9 cellular contexts compared by ENCODE assay signal in genomic region chr4:77072195-77072753, GRCh38. TPM values are rescaled to one million over a fixed set of nuclear protein-coding genes. Genes with fewer than 3 reads are reported as not detected.
DNase-seq lines count a peak whose midpoint lies in the region; ATAC-seq and TF ChIP-seq lines count a peak whose summit lies in the region.
"Had no signal": no experiment of that assay in that cellular context is flagged by ENCODE, and none has a peak within 500 bp of the region (broad histone marks: within the 10 kb centered on the region; RNA-seq: fewer than 3 reads in every experiment).

No MANE protein-coding gene starts in this region.

- CTCF ChIA-PET in activated CD4-positive, alpha-beta T cell treated with anti-CD3 and anti-CD28 coated beads, Interleukin-2, amount 10 ng/mL, durations not matched to agents 7 days and 5 days (lab: Charles Lee), result interaction anchor here (1.0 to 1.7 kb wide), 2 partner anchors 10 to 43 kb away, joined by 4 read pairs; no protein-coding TSS in a partner anchor

- no peak overlapping the region for H3K27ac Mint-ChIP-seq in activated CD4-positive, alpha-beta T cell treated with anti-CD3 and anti-CD28 coated beads, Interleukin-2, amount 10 ng/mL, durations not matched to agents 7 days and 5 days

- H3K27me3 ChIP-seq in tibial artery, result no peaks in the 10 kb centered on the region

- H3K27ac ChIP-seq in tibial artery, result peak overlapping the region in 1 of 2 donors; percentile 96

- no peaks in the 10 kb centered on the region for H3K9me3 Mint-ChIP-seq in activated CD4-positive, alpha-beta T cell treated with anti-CD3 and anti-CD28 coated beads, Interleukin-2, amount 10 ng/mL, durations not matched to agents 7 days and 5 days

- no peaks in the 10 kb centered on the region for H3K27me3 Mint-ChIP-seq in activated CD4-positive, alpha-beta T cell treated with anti-CD3 and anti-CD28 coated beads, Interleukin-2, amount 10 ng/mL, durations not matched to agents 7 days and 5 days

- no peak overlapping the region for H3K4me3 Mint-ChIP-seq in activated CD4-positive, alpha-beta T cell treated with anti-CD3 and anti-CD28 coated beads, Interleukin-2, amount 10 ng/mL, durations not matched to agents 7 days and 5 days

- peaks cover 0 to 57% (median 16%) of the 10 kb centered on the region in 4 donors for H3K4me1 ChIP-seq in tibial artery

- peaks cover 19% of the 10 kb centered on the region for H3K36me3 Mint-ChIP-seq in activated CD4-positive, alpha-beta T cell treated with anti-CD3 and anti-CD28 coated beads, Interleukin-2, amount 10 ng/mL, durations not matched to agents 7 days and 5 days (ENCODE audit: low read depth)

- H3K4me1 Mint-ChIP-seq in activated CD4-positive, alpha-beta T cell treated with anti-CD3 and anti-CD28 coated beads, Interleukin-2, amount 10 ng/mL, durations not matched to agents 7 days and 5 days, result peaks cover 35% of the 10 kb centered on the region

- no peaks in the 10 kb centered on the region for H3K36me3 ChIP-seq in tibial artery

- no peaks in the 10 kb centered on the region for H3K9me3 ChIP-seq in tibial artery

- POLR2A ChIA-PET in activated CD4-positive, alpha-beta T cell treated with anti-CD3 and anti-CD28 coated beads, Interleukin-2, amount 10 ng/mL, durations not matched to agents 7 days and 5 days (lab: Charles Lee), result no interaction called here

- ATAC-seq in GM21717 (IDR thresholded peaks at IDR 0.05; ENCODE audit: unreplicated experiment), result no peak

- peak; percentile 22 for DNase-seq in stimulated activated CD4-positive, alpha-beta T cell treated with anti-CD3 and anti-CD28 coated beads, Interleukin-15, amount 100 ng/mL, for 24 hours
- DNase-seq in stimulated activated CD4-positive, alpha-beta T cell treated with anti-CD3 and anti-CD28 coated beads, Interleukin-4, amount 100 ng/mL, for 1 hour, result no peak
- DNase-seq in activated CD4-positive, alpha-beta T cell treated with anti-CD3 and anti-CD28 coated beads, Interleukin-2, amount 10 ng/mL, durations not matched to agents 7 days and 5 days, result peak; percentile 15
- DNase-seq in globus pallidus (ENCODE audit: low spot score), result peak; percentile 6
- no peak for DNase-seq in tibial artery
- no peak for DNase-seq in NCI-H2196 (lab: John Stamatoyannopoulos, UW; ENCODE audit: unreplicated experiment)
- DNase-seq in mucosa of gallbladder (ENCODE audit: low spot score), result no peak
- DNase-seq: aorta had no signal

- no peak for TF ChIP-seq CTCF in tibial artery (IDR thresholded peaks at IDR 0.05)

- intact Hi-C loops in tibial artery (cut with DNase I; ENCODE audit: low total_unique reads), result loop anchor here (10.0 kb wide), 1 partner anchor 317 kb away; no protein-coding TSS in a partner anchor

- peak overlapping the region; percentile 77 to 100 for H3K4me3 ChIP-seq in tibial artery

RNA-seq across cellular contexts. Expression of gene CCNI, which starts 3.5 kb away (rescaled TPM):
- 100 to 1,000 TPM; 210 to 244 TPM for total RNA-seq in activated CD4-positive, alpha-beta T cell treated with anti-CD3 and anti-CD28 coated beads, Interleukin-2, amount 10 ng/mL, durations not matched to agents 7 days and 5 days
- 396 TPM for total RNA-seq in mucosa of gallbladder

Comparison
In these comparisons a context has a peak if more than half of its experiments do, and no peak if none do; other contexts are left out.
1. DNase-seq: peak in stimulated activated CD4-positive, alpha-beta T cell treated with anti-CD3 and anti-CD28 coated beads, Interleukin-15, amount 100 ng/mL, for 24 hours (single experiment), activated CD4-positive, alpha-beta T cell treated with anti-CD3 and anti-CD28 coated beads, Interleukin-2, amount 10 ng/mL, durations not matched to agents 7 days and 5 days (single experiment) and globus pallidus (single experiment); none in stimulated activated CD4-positive, alpha-beta T cell treated with anti-CD3 and anti-CD28 coated beads, Interleukin-4, amount 100 ng/mL, for 1 hour (single experiment), tibial artery (0 of 2), NCI-H2196 (single experiment) and mucosa of gallbladder (single experiment).